ENCODE assay signal across 25 cellular contexts in the genomic region with DNA sequence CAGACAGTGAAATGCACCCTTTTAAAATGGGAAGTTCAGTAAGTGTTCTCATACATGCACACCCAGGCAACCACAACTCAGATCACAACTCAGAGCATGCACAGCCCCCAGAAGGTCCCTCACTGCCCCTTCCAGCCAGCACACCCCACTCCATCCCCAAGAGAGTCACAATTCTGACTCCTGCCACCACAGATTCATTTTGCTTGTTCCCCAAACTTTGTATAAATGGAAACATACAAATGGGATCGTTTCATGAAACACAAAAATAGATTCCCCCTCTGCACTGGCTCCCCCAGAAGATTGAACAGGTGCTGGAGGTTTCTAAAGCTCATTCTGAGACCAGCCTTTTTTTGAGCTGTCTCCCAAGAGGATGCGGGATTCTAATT. TPM values are rescaled to one million over a fixed set of nuclear protein-coding genes. Genes with fewer than 3 reads are reported as not detected.
DNase-seq lines count a peak whose midpoint lies in the region; ATAC-seq and TF ChIP-seq lines count a peak whose summit lies in the region.
"Had no signal": no experiment of that assay in that cellular context is flagged by ENCODE, and none has a peak within 500 bp of the region (broad histone marks: within the 10 kb centered on the region; RNA-seq: fewer than 3 reads in every experiment).

No MANE protein-coding gene starts in this region.

- no peak overlapping the region for H2AK5ac ChIP-seq in H9 (ENCODE audit: insufficient read length, low read length)
- no peak overlapping the region for H2AK5ac ChIP-seq in mesendoderm (ENCODE audit: low read length)

- H2BK15ac ChIP-seq in H9 (ENCODE audit: low read depth, low read length) (no peak overlapping the region), mesendoderm (replicated peaks; ENCODE audit: low read depth) (no peak overlapping the region)

- H3K9me2 ChIP-seq in GM23338 (ENCODE audit: insufficient read depth) (no peaks in the 10 kb centered on the region), OCI-LY1 (ENCODE audit: low read depth, low read length) (no peaks in the 10 kb centered on the region)

- H2AFZ ChIP-seq in GM23338 (peak overlapping the region; percentile 63; the same call in 1 of the 2 replicates), OCI-LY1 (ENCODE audit: low read length) (no peak overlapping the region), H9 (ENCODE audit: low read length) (no peak overlapping the region)

- TF ChIP-seq CTCF in GM23338 (conservative IDR thresholded peaks at IDR 0.05; ENCODE audit: low read depth in 2 of 2) (no peak), OCI-LY1 (IDR thresholded peaks at IDR 0.05; ENCODE audit: low read length) (no peak), H9 (conservative IDR thresholded peaks at IDR 0.05) (no peak)

- no peak for ATAC-seq in GM23338
- ATAC-seq in HG02588 (IDR thresholded peaks at IDR 0.05; ENCODE audit: unreplicated experiment): no peak
- ATAC-seq in HG03520 (IDR thresholded peaks at IDR 0.05; ENCODE audit: unreplicated experiment): no peak
- ATAC-seq: naive thymus-derived CD8-positive, alpha-beta T cell had no signal

- WGBS in H9 (ENCODE audit: extremely low coverage, insufficient read length, low lambda C conversion rate): no CpG with 5 or more reads among the region's 2 CpGs
- WGBS in mesendoderm (ENCODE audit: extremely low coverage, insufficient coverage, low lambda C conversion rate): no CpG with 5 or more reads among the region's 2 CpGs

- H4K5ac ChIP-seq in H9 (ENCODE audit: insufficient read length, low read depth, low read length): no peak overlapping the region
- H4K5ac ChIP-seq in mesendoderm (ENCODE audit: low read length): no peak overlapping the region

- H3K27ac Mint-ChIP-seq in GM23338 (no peak overlapping the region), H9 (no peak overlapping the region)
- H3K27ac Mint-ChIP-seq: activated CD4-positive, alpha-beta memory T cell treated with anti-CD3 and anti-CD28 coated beads for 36 hours; CD14-positive monocyte; type B pancreatic cell had no signal

- H2BK12ac ChIP-seq in H9 (ENCODE audit: insufficient read length, low read depth, low read length): no peak overlapping the region

- DNase-seq in GM23338 (ENCODE audit: low spot score) (no peak), H9 (no peak), mesendoderm (no peak)
- DNase-seq: ACHN; activated CD4-positive, alpha-beta memory T cell treated with anti-CD3 and anti-CD28 coated beads for 36 hours; activated CD4-positive, CD25-positive, alpha-beta regulatory T cell; activated T-cell treated with anti-CD3 and anti-CD28 coated beads for 4 hours; adrenal gland; kidney glomerular epithelial cell; naive thymus-derived CD8-positive, alpha-beta T cell; NCI-H1436; NCI-H524; ovary; T1000 had no signal

- peaks cover 84 to 100% (median 100%) of the 10 kb centered on the region in 10 experiments for H3K4me1 ChIP-seq in BLaER1 treated with 17β-estradiol and CSF1 and Interleukin-3, amounts not matched to agents 10 nM and 100 nM
- H3K4me1 ChIP-seq in GM23338 (ENCODE audit: insufficient read depth) (no peaks in the 10 kb centered on the region), OCI-LY1 (ENCODE audit: insufficient read depth, low read length, severe bottlenecking) (peaks cover 90% of the 10 kb centered on the region), mucosa of rectum (ENCODE audit: control insufficient read depth in 2 of 2, insufficient read depth in 2 of 2, low read length in 2 of 2) (peaks cover 6 to 8% of the 10 kb centered on the region in 2 donors), H9 (ENCODE audit: insufficient read depth, low read length) (no peaks in the 10 kb centered on the region), mesendoderm (ENCODE audit: control insufficient read depth, low read depth, low read length) (no peaks in the 10 kb centered on the region)
- H3K4me1 ChIP-seq: adrenal gland, breast epithelium, right atrium auricular region had no signal

- H4K8ac ChIP-seq in H9 (replicated peaks; ENCODE audit: insufficient read length, low read depth, low read length) (no peak overlapping the region), mesendoderm (ENCODE audit: low read depth, low read length) (no peak overlapping the region)

- peak overlapping the region in 2 of 10 experiments; percentile 1 to 3; a peak in 2 of 20 replicates for H3K4me3 ChIP-seq in BLaER1 treated with 17β-estradiol and CSF1 and Interleukin-3, amounts not matched to agents 10 nM and 100 nM
- no peak overlapping the region for H3K4me3 ChIP-seq in GM23338
- H3K4me3 ChIP-seq in OCI-LY1 (ENCODE audit: low read depth, low read length, poor library complexity, severe bottlenecking): no peak overlapping the region
- no peak overlapping the region for H3K4me3 ChIP-seq in mucosa of rectum (ENCODE audit: low read length in 2 of 2)
- no peak overlapping the region for H3K4me3 ChIP-seq in mesendoderm (ENCODE audit: low read length)
- H3K4me3 ChIP-seq: adrenal gland, breast epithelium, ovary, right atrium auricular region had no signal

- H3K36me3 Mint-ChIP-seq in GM23338 (ENCODE audit: low read depth) (no peaks in the 10 kb centered on the region), H9 (ENCODE audit: insufficient read depth in 1 of 3, low read depth in 3 of 3) (no peaks in the 10 kb centered on the region)
- H3K36me3 Mint-ChIP-seq: activated CD4-positive, alpha-beta memory T cell treated with anti-CD3 and anti-CD28 coated beads for 36 hours; CD14-positive monocyte; naive thymus-derived CD8-positive, alpha-beta T cell; type B pancreatic cell had no signal

- H3K9me3 ChIP-seq in BLaER1 treated with 17β-estradiol and CSF1 and Interleukin-3, amounts not matched to agents 10 nM and 100 nM (replicated peaks in 1 of 11): no peaks in the 10 kb centered on the region
- H3K9me3 ChIP-seq in OCI-LY1 (ENCODE audit: low read length) (no peaks in the 10 kb centered on the region), mucosa of rectum (ENCODE audit: control insufficient read depth in 2 of 2, low read length in 2 of 2) (no peaks in the 10 kb centered on the region), H9 (ENCODE audit: control insufficient read depth, low read depth, low read length) (no peaks in the 10 kb centered on the region)
- H3K9me3 ChIP-seq: adrenal gland, breast epithelium, ovary, right atrium auricular region had no signal

- H3K36me3 ChIP-seq in BLaER1 treated with 17β-estradiol and CSF1 and Interleukin-3, amounts not matched to agents 10 nM and 100 nM: no peaks in the 10 kb centered on the region
- H3K36me3 ChIP-seq in GM23338 (ENCODE audit: insufficient read depth) (no peaks in the 10 kb centered on the region), OCI-LY1 (ENCODE audit: insufficient read depth, low read length) (no peaks in the 10 kb centered on the region), mucosa of rectum (ENCODE audit: control insufficient read depth in 2 of 2, insufficient read depth in 2 of 2, low read length in 2 of 2) (no peaks in the 10 kb centered on the region), mesendoderm (ENCODE audit: control insufficient read depth, insufficient read depth, low read length) (no peaks in the 10 kb centered on the region)
- H3K36me3 ChIP-seq: adrenal gland, breast epithelium, ovary, right atrium auricular region had no signal

- H3K18ac ChIP-seq in H9 (ENCODE audit: insufficient read length, low read depth, low read length): no peak overlapping the region
- no peak overlapping the region for H3K18ac ChIP-seq in mesendoderm (ENCODE audit: low read length)

- H3K9me3 Mint-ChIP-seq in GM23338: no peaks in the 10 kb centered on the region; the same call in 2 of the 3 replicates
- H3K9me3 Mint-ChIP-seq in H9: no peaks in the 10 kb centered on the region; a peak in 1 of 5 replicates
- H3K9me3 Mint-ChIP-seq: activated CD4-positive, alpha-beta memory T cell treated with anti-CD3 and anti-CD28 coated beads for 36 hours; naive thymus-derived CD8-positive, alpha-beta T cell; type B pancreatic cell had no signal

- peaks cover 8% of the 10 kb centered on the region for H3K27me3 Mint-ChIP-seq in GM23338 (ENCODE audit: insufficient read depth, low read depth, poor library complexity)
- H3K27me3 Mint-ChIP-seq in H9 (ENCODE audit: low read depth): no peaks in the 10 kb centered on the region; the same call in none of the 2 replicates
- H3K27me3 Mint-ChIP-seq: activated CD4-positive, alpha-beta memory T cell treated with anti-CD3 and anti-CD28 coated beads for 36 hours had no signal

- H3K4me2 ChIP-seq in BLaER1 treated with 17β-estradiol and CSF1 and Interleukin-3, amounts not matched to agents 10 nM and 100 nM: peak overlapping the region; percentile 72 to 91 (median 89)
- H3K4me2 ChIP-seq in GM23338 (no peak overlapping the region), OCI-LY1 (ENCODE audit: low read length) (peak overlapping the region; percentile 23), H9 (ENCODE audit: insufficient read depth, insufficient read length, low read length) (no peak overlapping the region), mesendoderm (ENCODE audit: low read length) (no peak overlapping the region)

- no peak overlapping the region for H3K4ac ChIP-seq in H9 (ENCODE audit: low read depth, low read length)
- no peak overlapping the region for H3K4ac ChIP-seq in mesendoderm (ENCODE audit: low read depth, low read length)

- H3K56ac ChIP-seq in H9 (ENCODE audit: insufficient read length, low read depth, low read length) (no peak overlapping the region), mesendoderm (ENCODE audit: low read length) (no peak overlapping the region)

- peak overlapping the region in 4 of 11 experiments; percentile 22 to 57 (median 33); a peak in 6 of 22 replicates for H3K9ac ChIP-seq in BLaER1 treated with 17β-estradiol and CSF1 and Interleukin-3, amounts not matched to agents 10 nM and 100 nM
- H3K9ac ChIP-seq in OCI-LY1 (ENCODE audit: low read length) (peak overlapping the region; percentile 8; the same call in 1 of the 2 replicates), mucosa of rectum (ENCODE audit: low read depth in 1 of 2, low read length in 2 of 2) (no peak overlapping the region), H9 (ENCODE audit: extremely low read depth, insufficient read length, low read length) (no peak overlapping the region), mesendoderm (ENCODE audit: low read length) (no peak overlapping the region)

- peaks cover 0 to 8% (median 0%) of the 10 kb centered on the region in 11 experiments; a peak in 4 of 22 replicates for H3K27me3 ChIP-seq in BLaER1 treated with 17β-estradiol and CSF1 and Interleukin-3, amounts not matched to agents 10 nM and 100 nM
- H3K27me3 ChIP-seq in GM23338 (ENCODE audit: insufficient read depth) (no peaks in the 10 kb centered on the region), OCI-LY1 (ENCODE audit: insufficient read depth, low read length) (no peaks in the 10 kb centered on the region), mucosa of rectum (ENCODE audit: control insufficient read depth in 2 of 2, insufficient read depth in 2 of 2, low read length in 2 of 2) (no peaks in the 10 kb centered on the region), H9 (ENCODE audit: insufficient read depth, low read length) (no peaks in the 10 kb centered on the region), mesendoderm (ENCODE audit: insufficient read depth, low read length, poor library complexity) (no peaks in the 10 kb centered on the region)
- H3K27me3 ChIP-seq: breast epithelium, ovary, right atrium auricular region had no signal

- H3K79me2 ChIP-seq in GM23338 (replicated peaks; ENCODE audit: insufficient read depth) (no peaks in the 10 kb centered on the region), OCI-LY1 (ENCODE audit: insufficient read depth, low read length) (no peaks in the 10 kb centered on the region), H9 (ENCODE audit: insufficient read depth, low read length) (no peaks in the 10 kb centered on the region), mesendoderm (ENCODE audit: control insufficient read depth, insufficient read depth, low read length) (no peaks in the 10 kb centered on the region)

- no peak overlapping the region for H4K91ac ChIP-seq in H9 (ENCODE audit: insufficient read length, low read depth, low read length)

- no peak overlapping the region for H2BK120ac ChIP-seq in H9 (ENCODE audit: low read depth, low read length, poor library complexity, severe bottlenecking)
- no peak overlapping the region for H2BK120ac ChIP-seq in mesendoderm (ENCODE audit: low read depth, low read length)

- H3K23ac ChIP-seq in H9 (ENCODE audit: insufficient read length, low read depth, low read length) (no peak overlapping the region), mesendoderm (ENCODE audit: low read length) (no peak overlapping the region)

- no peak overlapping the region for H3K4me3 Mint-ChIP-seq in GM23338
- no peak overlapping the region for H3K4me3 Mint-ChIP-seq in H9
- H3K4me3 Mint-ChIP-seq: activated CD4-positive, alpha-beta memory T cell treated with anti-CD3 and anti-CD28 coated beads for 36 hours; CD14-positive monocyte; type B pancreatic cell had no signal

- no peaks in the 10 kb centered on the region for H4K20me1 ChIP-seq in BLaER1 treated with 17β-estradiol and CSF1 and Interleukin-3, amounts not matched to agents 10 nM and 100 nM
- no peaks in the 10 kb centered on the region for H4K20me1 ChIP-seq in GM23338 (replicated peaks; ENCODE audit: insufficient read depth)
- no peaks in the 10 kb centered on the region for H4K20me1 ChIP-seq in OCI-LY1 (ENCODE audit: insufficient read depth, low read length)
- no peaks in the 10 kb centered on the region for H4K20me1 ChIP-seq in H9 (ENCODE audit: control insufficient read depth, insufficient read depth, insufficient read length)

- H3K14ac ChIP-seq in H9 (ENCODE audit: insufficient read depth, low read length): no peak overlapping the region

- H3T11ph ChIP-seq in H9 (ENCODE audit: low read length): no peak overlapping the region

- peaks cover 3% of the 10 kb centered on the region; the same call in 2 of the 3 replicates for H3K4me1 Mint-ChIP-seq in GM23338
- peaks cover 10 to 16% of the 10 kb centered on the region in 2 experiments for H3K4me1 Mint-ChIP-seq in H9

- H2BK20ac ChIP-seq in H9 (ENCODE audit: low read depth, low read length, poor library complexity, severe bottlenecking): no peak overlapping the region

- H3K79me1 ChIP-seq in H9 (ENCODE audit: insufficient read depth, low read depth, low read length, poor library complexity, severe bottlenecking): no peaks in the 10 kb centered on the region
- no peaks in the 10 kb centered on the region for H3K79me1 ChIP-seq in mesendoderm (ENCODE audit: low read length)

- peak overlapping the region in 4 of 11 experiments; percentile 21 to 54 (median 38); a peak in 6 of 22 replicates for H3K27ac ChIP-seq in BLaER1 treated with 17β-estradiol and CSF1 and Interleukin-3, amounts not matched to agents 10 nM and 100 nM
- H3K27ac ChIP-seq in GM23338 (ENCODE audit: low read depth): no peak overlapping the region
- peak overlapping the region; percentile 92 for H3K27ac ChIP-seq in OCI-LY1 (ENCODE audit: low read depth, low read length, poor library complexity, severe bottlenecking)
- peak overlapping the region; percentile 22 to 67 for H3K27ac ChIP-seq in mucosa of rectum (ENCODE audit: low read depth in 2 of 2, low read length in 2 of 2)
- H3K27ac ChIP-seq in H9 (ENCODE audit: insufficient read length, low read depth, low read length): no peak overlapping the region
- no peak overlapping the region for H3K27ac ChIP-seq in mesendoderm (ENCODE audit: low read depth, low read length)
- H3K27ac ChIP-seq: adrenal gland, breast epithelium, ovary, right atrium auricular region had no signal

- H2BK5ac ChIP-seq in H9 (ENCODE audit: insufficient read length, low read length) (no peak overlapping the region), mesendoderm (ENCODE audit: low read length) (no peak overlapping the region)

- H3F3A ChIP-seq in GM23338 (replicated peaks; ENCODE audit: low read depth) (no peaks in the 10 kb centered on the region), OCI-LY1 (ENCODE audit: insufficient read depth, low read length) (no peaks in the 10 kb centered on the region)

- no peaks in the 10 kb centered on the region for H3K23me2 ChIP-seq in H9 (ENCODE audit: insufficient read length, low read depth, low read length, poor library complexity, severe bottlenecking)

RNA-seq across cellular contexts. Expression of a gene that starts 3.3 kb away (rescaled TPM):
- total RNA-seq in GM23338 (2014; rRNA removed; shearing (Covaris generic)): not detected in 2 replicates
- polyA plus RNA-seq in GM23338 (2016; fragmentation: Nextera tagmentation; extraction: Ambion mirVana): 0.16 and 0.24 TPM in 2 replicates
- 0.11 and 0.28 TPM in 2 replicates for total RNA-seq in H9 (2021)
- 0.95 TPM for polyA plus RNA-seq in mesendoderm (2013, experiment 1 of 2)
- polyA plus RNA-seq in mesendoderm (2013, experiment 2 of 2): 0.81 TPM
- total RNA-seq: activated CD4-positive, alpha-beta memory T cell treated with anti-CD3 and anti-CD28 coated beads for 36 hours; adrenal gland; lung microvascular endothelial cell; M059J; ovary; right atrium auricular region had no signal
- polyA plus RNA-seq: naive thymus-derived CD8-positive, alpha-beta T cell had no signal

Comparison
In these comparisons a context has a peak if more than half of its experiments do, and no peak if none do; other contexts are left out.
1. H3K27ac ChIP-seq: peak in OCI-LY1 (single experiment) and mucosa of rectum (2 of 2); none in GM23338 (single experiment), H9 (single experiment) and mesendoderm (single experiment).
2. H3K4me2 ChIP-seq: peak in BLaER1 treated with 17β-estradiol and CSF1 and Interleukin-3, amounts not matched to agents 10 nM and 100 nM (11 of 11) and OCI-LY1 (single experiment); none in GM23338 (single experiment), H9 (single experiment) and mesendoderm (single experiment).